In the genomic region with DNA sequence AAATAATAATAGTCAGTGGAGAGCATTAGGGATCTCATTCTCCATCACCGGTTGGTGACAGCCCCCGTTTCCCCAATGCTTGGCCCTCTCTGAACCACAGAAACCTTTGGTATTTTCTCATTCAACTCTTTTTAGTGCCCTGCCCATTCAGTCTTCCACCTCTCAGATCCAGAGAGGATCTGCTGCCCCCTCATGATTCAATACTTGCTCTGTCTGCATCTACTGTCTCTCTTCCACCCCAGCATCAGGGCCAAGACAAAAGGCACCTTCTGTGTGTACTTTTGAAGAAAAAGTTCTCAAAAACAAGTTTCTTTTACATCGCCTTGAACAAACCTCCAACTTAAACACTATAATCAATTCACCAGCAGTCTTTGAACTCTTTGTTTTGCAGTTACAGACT, we compare ENCODE assay signal across 1 cellular context.
TF ChIP-seq lines count a peak whose summit lies in the region.

No MANE protein-coding gene starts in this region.

TF ChIP-seq in WTC11, 78 proteins besides CTCF, POLR2A, EP300 and RAD21 (continued from another document):
- TF ChIP-seq, protein P1, sequence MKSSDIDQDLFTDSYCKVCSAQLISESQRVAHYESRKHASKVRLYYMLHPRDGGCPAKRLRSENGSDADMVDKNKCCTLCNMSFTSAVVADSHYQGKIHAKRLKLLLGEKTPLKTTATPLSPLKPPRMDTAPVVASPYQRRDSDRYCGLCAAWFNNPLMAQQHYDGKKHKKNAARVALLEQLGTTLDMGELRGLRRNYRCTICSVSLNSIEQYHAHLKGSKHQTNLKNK (CRISPR knock-in tag; IDR thresholded peaks at IDR 0.05): no peak
- TF ChIP-seq FOXJ3 (CRISPR knock-in tag; IDR thresholded peaks at IDR 0.05; ENCODE audit: borderline replicate concordance) (no peak), ZNF263 (CRISPR knock-in tag; IDR thresholded peaks at IDR 0.05; ENCODE audit: low read depth) (no peak)
- TF ChIP-seq, protein P2, sequence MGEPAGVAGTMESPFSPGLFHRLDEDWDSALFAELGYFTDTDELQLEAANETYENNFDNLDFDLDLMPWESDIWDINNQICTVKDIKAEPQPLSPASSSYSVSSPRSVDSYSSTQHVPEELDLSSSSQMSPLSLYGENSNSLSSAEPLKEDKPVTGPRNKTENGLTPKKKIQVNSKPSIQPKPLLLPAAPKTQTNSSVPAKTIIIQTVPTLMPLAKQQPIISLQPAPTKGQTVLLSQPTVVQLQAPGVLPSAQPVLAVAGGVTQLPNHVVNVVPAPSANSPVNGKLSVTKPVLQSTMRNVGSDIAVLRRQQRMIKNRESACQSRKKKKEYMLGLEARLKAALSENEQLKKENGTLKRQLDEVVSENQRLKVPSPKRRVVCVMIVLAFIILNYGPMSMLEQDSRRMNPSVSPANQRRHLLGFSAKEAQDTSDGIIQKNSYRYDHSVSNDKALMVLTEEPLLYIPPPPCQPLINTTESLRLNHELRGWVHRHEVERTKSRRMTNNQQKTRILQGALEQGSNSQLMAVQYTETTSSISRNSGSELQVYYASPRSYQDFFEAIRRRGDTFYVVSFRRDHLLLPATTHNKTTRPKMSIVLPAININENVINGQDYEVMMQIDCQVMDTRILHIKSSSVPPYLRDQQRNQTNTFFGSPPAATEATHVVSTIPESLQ (CRISPR knock-in tag; IDR thresholded peaks at IDR 0.05): no peak
- TF ChIP-seq, protein P3, sequence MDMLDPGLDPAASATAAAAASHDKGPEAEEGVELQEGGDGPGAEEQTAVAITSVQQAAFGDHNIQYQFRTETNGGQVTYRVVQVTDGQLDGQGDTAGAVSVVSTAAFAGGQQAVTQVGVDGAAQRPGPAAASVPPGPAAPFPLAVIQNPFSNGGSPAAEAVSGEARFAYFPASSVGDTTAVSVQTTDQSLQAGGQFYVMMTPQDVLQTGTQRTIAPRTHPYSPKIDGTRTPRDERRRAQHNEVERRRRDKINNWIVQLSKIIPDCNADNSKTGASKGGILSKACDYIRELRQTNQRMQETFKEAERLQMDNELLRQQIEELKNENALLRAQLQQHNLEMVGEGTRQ (CRISPR knock-in tag; IDR thresholded peaks at IDR 0.05): no peak
